In the genomic region with DNA sequence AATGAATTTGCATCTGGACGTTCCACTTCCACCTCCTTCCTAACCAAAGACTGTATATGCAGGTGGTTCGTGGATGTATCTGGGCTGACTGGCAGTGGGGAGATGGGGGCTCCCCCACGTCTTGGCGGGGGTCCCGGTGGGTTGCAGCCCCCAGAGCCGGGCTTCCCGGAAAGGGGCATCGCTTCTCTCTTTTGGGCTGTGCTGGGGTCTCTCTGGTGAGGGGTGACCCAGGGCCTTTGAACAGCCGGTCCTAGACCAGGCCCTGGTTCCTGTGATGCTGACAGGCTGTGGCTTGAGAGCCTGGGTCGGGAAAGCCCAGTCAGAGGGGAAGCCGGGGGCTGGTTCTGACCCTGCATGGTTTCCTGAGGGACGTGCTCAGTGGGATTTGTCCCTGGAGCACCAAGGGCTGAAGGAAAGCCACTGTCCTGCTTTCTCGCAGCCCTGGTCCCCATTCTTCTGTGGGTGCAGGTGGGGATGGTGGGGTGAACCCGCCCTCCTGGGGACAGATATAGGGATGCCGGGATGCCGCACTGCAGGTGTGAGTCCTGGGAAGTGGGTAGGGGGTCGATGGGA, we compare ENCODE assay signal across 22 cellular contexts. TPM values are rescaled to one million over a fixed set of nuclear protein-coding genes. Genes with fewer than 3 reads are reported as not detected.
DNase-seq lines count a peak whose midpoint lies in the region; ATAC-seq and TF ChIP-seq lines count a peak whose summit lies in the region.
"Had no signal": no experiment of that assay in that cellular context is flagged by ENCODE, and none has a peak within 500 bp of the region (broad histone marks: within the 10 kb centered on the region; RNA-seq: fewer than 3 reads in every experiment).

No MANE protein-coding gene starts in this region.

- WGBS in neuronal stem cell (ENCODE audit: extremely low coverage in 2 of 2, insufficient read length in 2 of 2, insufficient replicate concordance in 1 of 2), 2 donors: no CpG with 5 or more reads among the region's 17 CpGs

- H4K8ac ChIP-seq in neuronal stem cell (ENCODE audit: low read depth, low read length): no peak overlapping the region

- POLR2A ChIA-PET in HEK293 (lab: Yijun Ruan, JAX): no interaction called here

- H3K27ac Mint-ChIP-seq in chondrocyte (ENCODE audit: unreplicated experiment): peak overlapping the region; percentile 49
- H3K27ac Mint-ChIP-seq: CD14-positive monocyte had no signal

- no peak for DNase-seq in chondrocyte (ENCODE audit: low spot score)
- no peak for DNase-seq in neuronal stem cell (ENCODE audit: low spot score)
- DNase-seq in ecto neural progenitor cell (ENCODE audit: low spot score): no peak
- no peak for DNase-seq in activated T-cell treated with anti-CD3 and anti-CD28 coated beads, Interleukin-2, amount 50 U/mL, for 1 hour
- DNase-seq in GM10266 (ENCODE audit: extremely low spot score): no peak
- DNase-seq: AML-193, EL, GF-D8, Karpas-422, NCI-H1694, NCI-H2081, NCI-H2171, NCI-H345, NCI-H524 treated with DMSO at 0.1 percent for 48 hours, NCI-H82 had no signal

- peak overlapping the region; percentile 31 for H2BK120ac ChIP-seq in neuronal stem cell (ENCODE audit: low read depth, low read length)

- H3K36me3 ChIP-seq in BLaER1 (no peaks in the 10 kb centered on the region), HEK293 (ENCODE audit: control insufficient read depth in 2 of 2, insufficient read depth in 1 of 2, low read length in 2 of 2) (peaks cover 0 to 8% of the 10 kb centered on the region in 2 experiments; a peak in 1 of 3 replicates), neuronal stem cell (replicated peaks in 1 of 2; ENCODE audit: control insufficient read depth in 2 of 2, insufficient read depth in 2 of 2, low read length in 2 of 2) (peaks cover 0 to 5% of the 10 kb centered on the region in 2 donors)
- H3K36me3 ChIP-seq: HAP-1, SJSA1 had no signal

- no peaks in the 10 kb centered on the region for H3K27me3 Mint-ChIP-seq in chondrocyte (ENCODE audit: low read depth)

- TF ChIP-seq CTCF in HEK293 (tag by site-specific recombination; IDR thresholded peaks at IDR 0.05) (no peak), chondrocyte (IDR thresholded peaks at IDR 0.05) (no peak), GM10266 (IDR thresholded peaks at IDR 0.05; ENCODE audit: control insufficient read depth, insufficient read depth, low read depth, missing control alignments) (no peak)

- no peak overlapping the region for H2BK15ac ChIP-seq in neuronal stem cell (ENCODE audit: low read length)

- no peak overlapping the region for H2AFZ ChIP-seq in neuronal stem cell (ENCODE audit: low read length)

- H3K4me1 ChIP-seq in BLaER1 (peaks cover 41% of the 10 kb centered on the region), HEK293 (ENCODE audit: control insufficient read depth, insufficient read depth, low read length) (0 out of 2 replicates have a peak, but pooled peaks cover 6% of the 10 kb centered on the region), neuronal stem cell (ENCODE audit: control insufficient read depth in 2 of 2, insufficient read depth in 1 of 2, low read depth in 1 of 2, low read length in 2 of 2) (peaks cover 22% of the 10 kb centered on the region in 2 donors)

- no peak overlapping the region for H3K9ac ChIP-seq in BLaER1
- H3K9ac ChIP-seq in neuronal stem cell (ENCODE audit: low read depth, low read length, poor library complexity): no peak overlapping the region

- H4K20me1 ChIP-seq in BLaER1: no peaks in the 10 kb centered on the region

- no peak overlapping the region for H3K4me3 Mint-ChIP-seq in chondrocyte (ENCODE audit: unreplicated experiment)
- H3K4me3 Mint-ChIP-seq: CD14-positive monocyte had no signal

- no peak overlapping the region for H2AK5ac ChIP-seq in neuronal stem cell (ENCODE audit: low read depth, low read length)

- no peaks in the 10 kb centered on the region for H3K9me3 ChIP-seq in BLaER1
- H3K9me3 ChIP-seq in HEK293 (ENCODE audit: control insufficient read depth, insufficient read depth, low read depth, low read length): no peaks in the 10 kb centered on the region
- no peaks in the 10 kb centered on the region for H3K9me3 ChIP-seq in neuronal stem cell (replicated peaks in 1 of 2; ENCODE audit: control insufficient read depth in 2 of 2, insufficient read depth in 1 of 2, low read depth in 1 of 2, low read length in 2 of 2)
- H3K9me3 ChIP-seq: HAP-1, SJSA1 had no signal

- ATAC-seq in GM18519 (IDR thresholded peaks at IDR 0.05; ENCODE audit: low FRiP score, unreplicated experiment): no peak
- ATAC-seq: Right ventricle myocardium inferior had no signal

- H3K27ac ChIP-seq in BLaER1 (no peak overlapping the region), HEK293 (ENCODE audit: extremely low read depth, low read depth, low read length) (no peak overlapping the region), neuronal stem cell (replicated peaks; ENCODE audit: low read length) (no peak overlapping the region)
- H3K27ac ChIP-seq: SJSA1 had no signal

- H3K79me1 ChIP-seq in neuronal stem cell (ENCODE audit: low read depth, low read length): peaks cover 21% of the 10 kb centered on the region

- H3K9me3 Mint-ChIP-seq in chondrocyte (ENCODE audit: low read depth): no peaks in the 10 kb centered on the region

- peak overlapping the region; percentile 56 for H3K14ac ChIP-seq in neuronal stem cell (ENCODE audit: low read length)

- H3K23ac ChIP-seq in neuronal stem cell (ENCODE audit: low read depth, low read length, poor library complexity): no peak overlapping the region

- H3K36me3 Mint-ChIP-seq in chondrocyte (ENCODE audit: low read depth): peaks cover 2% of the 10 kb centered on the region
- H3K36me3 Mint-ChIP-seq: CD14-positive monocyte had no signal

- H2BK12ac ChIP-seq in neuronal stem cell (ENCODE audit: low read length): no peak overlapping the region

- H3K4me2 ChIP-seq in BLaER1 (peak overlapping the region; percentile 65), neuronal stem cell (ENCODE audit: insufficient read depth, low read length, poor library complexity, severe bottlenecking) (no peak overlapping the region)

- CTCF ChIA-PET in HEK293 (lab: Yijun Ruan, JAX): interaction anchor here (0.7 to 1.3 kb wide), 2 partner anchors 142 to 145 kb away, joined by 3 to 5 read pairs; no protein-coding TSS in a partner anchor

- H3K27me3 ChIP-seq in BLaER1 (no peaks in the 10 kb centered on the region), neuronal stem cell (ENCODE audit: control insufficient read depth in 3 of 3, insufficient read depth in 3 of 3, low read depth in 1 of 3, low read length in 3 of 3) (peaks cover 0 to 2% (median 2%) of the 10 kb centered on the region in 3 experiments)
- H3K27me3 ChIP-seq: SJSA1 had no signal

- H3K4ac ChIP-seq in neuronal stem cell (ENCODE audit: low read length): no peak overlapping the region

- peaks cover 64% of the 10 kb centered on the region for H3K4me1 Mint-ChIP-seq in chondrocyte (ENCODE audit: low read depth)

- no peak overlapping the region for H3K18ac ChIP-seq in neuronal stem cell (ENCODE audit: low read length)

- no peak overlapping the region for H4K91ac ChIP-seq in neuronal stem cell (ENCODE audit: low read depth, low read length, poor library complexity)

- no peak overlapping the region for H3K4me3 ChIP-seq in BLaER1
- H3K4me3 ChIP-seq in HEK293 (ENCODE audit: low read depth, low read length): no peak overlapping the region
- H3K4me3 ChIP-seq in neuronal stem cell (ENCODE audit: low read length in 2 of 2): no peak overlapping the region
- H3K4me3 ChIP-seq: HAP-1, SJSA1 had no signal

- no peak overlapping the region for H2BK5ac ChIP-seq in neuronal stem cell (ENCODE audit: low read length)

TF ChIP-seq in HEK293, 187 proteins besides CTCF, POLR2A, EP300 and RAD21:
- TF ChIP-seq ZNF623 (tag by site-specific recombination; IDR thresholded peaks at IDR 0.05) (peak; percentile 12; the same call in 1 of the 2 replicates), ZNF423 (tag by site-specific recombination; IDR thresholded peaks at IDR 0.05) (no peak)

RNA-seq across cellular contexts. Expression of a gene that starts 29.8 kb away (rescaled TPM):
- total RNA-seq in chondrocyte: 322 to 628 TPM (median 616 TPM) in 3 replicates
- polyA plus RNA-seq in neuronal stem cell (2013, experiment 1 of 2): 42.5 TPM
- polyA plus RNA-seq in neuronal stem cell (2013, experiment 2 of 2): 42.1 TPM
